ENCODE assay signal across 10 cellular contexts in genomic region chr21:44815852-44816628, GRCh38. TPM values are rescaled to one million over a fixed set of nuclear protein-coding genes. Genes with fewer than 3 reads are reported as not detected.
A peak's percentile ranks its signal among the peaks of the same experiment; 100 is the strongest.
DNase-seq lines count a peak whose midpoint lies in the region; ATAC-seq, FAIRE-seq and TF ChIP-seq lines count a peak whose summit lies in the region.
"Had no signal": no experiment of that assay in that cellular context is flagged by ENCODE, and none has a peak within 500 bp of the region (broad histone marks: within the 10 kb centered on the region; RNA-seq: fewer than 3 reads in every experiment).

No MANE protein-coding gene starts in this region.

- H3K36me3 Mint-ChIP-seq in activated T-cell treated with anti-CD3 and anti-CD28 coated beads, Interleukin-2, amount 50 U/mL, for 72 hours (ENCODE audit: insufficient read depth in 2 of 2): peaks cover 6 to 14% of the 10 kb centered on the region in 2 donors

- peaks cover 0 to 2% of the 10 kb centered on the region in 2 donors for H3K9me3 Mint-ChIP-seq in activated T-cell treated with anti-CD3 and anti-CD28 coated beads, Interleukin-2, amount 50 U/mL, for 72 hours

- no peak for ATAC-seq in activated T-cell treated with anti-CD3 and anti-CD28 coated beads, Interleukin-2, amount 50 U/mL, for 72 hours (replicated peaks in 1 of 2)
- peak; percentile 17; the same call in 1 of the 3 replicates for ATAC-seq in SK-N-SH treated with all-trans-retinoic acid at 6 μM for 48 hours
- no peak for ATAC-seq in HG03354 (IDR thresholded peaks at IDR 0.05; ENCODE audit: poor library complexity, severe bottlenecking, unreplicated experiment)
- ATAC-seq in HG02763 (IDR thresholded peaks at IDR 0.05; ENCODE audit: unreplicated experiment): no peak
- ATAC-seq: pancreas had no signal

- no peaks in the 10 kb centered on the region for H3K9me3 ChIP-seq in small intestine (ENCODE audit: control insufficient read depth, low read depth)
- H3K9me3 ChIP-seq: pancreas had no signal

- peak overlapping the region; percentile 19 for H3K27ac Mint-ChIP-seq in activated T-cell treated with anti-CD3 and anti-CD28 coated beads, Interleukin-2, amount 50 U/mL, for 72 hours

- H3K4me3 ChIP-seq in small intestine (ENCODE audit: low read depth in 1 of 2, low read length in 2 of 2): no peak overlapping the region

- H3K4me1 ChIP-seq in small intestine (ENCODE audit: control insufficient read depth in 2 of 2, insufficient read depth in 1 of 2, low read depth in 1 of 2, low read length in 1 of 2): peaks cover 5 to 8% of the 10 kb centered on the region in 2 donors
- H3K4me1 ChIP-seq: pancreas had no signal

- no peak for FAIRE-seq in small intestine (lab: Jason Lieb, UNC)
- FAIRE-seq: pancreas had no signal

- peak overlapping the region; percentile 76 to 84 for H3K4me3 Mint-ChIP-seq in activated T-cell treated with anti-CD3 and anti-CD28 coated beads, Interleukin-2, amount 50 U/mL, for 72 hours

- DNase-seq in activated T-cell treated with anti-CD3 and anti-CD28 coated beads, Interleukin-2, amount 50 U/mL, for 72 hours: no peak
- DNase-seq in activated T-cell treated with anti-CD3 and anti-CD28 coated beads, Interleukin-2, amount 50 U/mL, for 48 hours: no peak
- DNase-seq in glomerular visceral epithelial cell (ENCODE audit: extremely low spot score) (peak; percentile 30), small intestine (peak; percentile 10)
- no peak for DNase-seq in stimulated activated CD4-positive, alpha-beta T cell treated with anti-CD3 and anti-CD28 coated beads, Interleukin-12 subunit alpha, Interleukin-12 subunit beta, amount 100 ng/mL, for 4 hours
- DNase-seq: NCI-H774 had no signal

- H3K27me3 ChIP-seq in small intestine (ENCODE audit: control insufficient read depth in 2 of 2, insufficient read depth in 2 of 2, low read length in 2 of 2): no peaks in the 10 kb centered on the region
- H3K27me3 ChIP-seq: pancreas had no signal

- peaks cover 25% of the 10 kb centered on the region for H3K4me1 Mint-ChIP-seq in activated T-cell treated with anti-CD3 and anti-CD28 coated beads, Interleukin-2, amount 50 U/mL, for 72 hours (ENCODE audit: low read depth)

- H3K27ac ChIP-seq in small intestine (ENCODE audit: low read depth in 1 of 2, low read length in 1 of 2): no peak overlapping the region
- H3K27ac ChIP-seq: pancreas had no signal

- WGBS in small intestine, 3 donors: 67 to 82% (median 81%) methylated on average over 10 of the region's 10 CpGs

- H3K27me3 Mint-ChIP-seq in activated T-cell treated with anti-CD3 and anti-CD28 coated beads, Interleukin-2, amount 50 U/mL, for 72 hours (ENCODE audit: low read depth): peaks cover 10% of the 10 kb centered on the region

- H3K36me3 ChIP-seq in small intestine (ENCODE audit: control insufficient read depth in 2 of 2, insufficient read depth in 2 of 2, low read length in 2 of 2): peaks cover 4 to 5% of the 10 kb centered on the region in 2 donors
- H3K36me3 ChIP-seq: pancreas had no signal

TF ChIP-seq in SK-N-SH treated with all-trans-retinoic acid at 6 μM for 48 hours, 23 proteins besides CTCF, POLR2A, EP300 and RAD21:
- TF ChIP-seq TOX (CRISPR knock-in tag; IDR thresholded peaks at IDR 0.05; ENCODE audit: borderline replicate concordance): no peak
- peak; percentile 47; the same call in 1 of the 2 replicates for TF ChIP-seq TCF4 (CRISPR knock-in tag; IDR thresholded peaks at IDR 0.05; ENCODE audit: borderline replicate concordance)
- no peak for TF ChIP-seq TSHZ2 (CRISPR knock-in tag; IDR thresholded peaks at IDR 0.05)
- TF ChIP-seq ISL1 (CRISPR knock-in tag; IDR thresholded peaks at IDR 0.05): no peak
- no peak for TF ChIP-seq GLIS3 (CRISPR knock-in tag; IDR thresholded peaks at IDR 0.05)
- no peak for TF ChIP-seq OSR1 (CRISPR knock-in tag; IDR thresholded peaks at IDR 0.05)

RNA-seq across cellular contexts. Expression of gene SUMO3, which starts 1.8 kb away (rescaled TPM):
- total RNA-seq in activated T-cell treated with anti-CD3 and anti-CD28 coated beads, Interleukin-2, amount 50 U/mL, for 72 hours: 10 to 100 TPM; 60.1 to 67.8 TPM
- polyA plus RNA-seq in small intestine: 10 to 100 TPM; 70.8 to 78.6 (median 76.0) TPM

RNA-seq across cellular contexts. Expression of gene UBE2G2, which starts 14.4 kb away (rescaled TPM):
- total RNA-seq in activated T-cell treated with anti-CD3 and anti-CD28 coated beads, Interleukin-2, amount 50 U/mL, for 72 hours: 10 to 100 TPM; 85.2 to 95.6 TPM
- polyA plus RNA-seq in small intestine: 10 to 100 TPM; 30.0 to 40.5 (median 37.0) TPM

RNA-seq across cellular contexts. Expression of gene PTTG1IP, which starts 57.5 kb away (rescaled TPM):
- 10 to 100 TPM; 63.9 to 70.5 TPM for total RNA-seq in activated T-cell treated with anti-CD3 and anti-CD28 coated beads, Interleukin-2, amount 50 U/mL, for 72 hours
- 100 to 1,000 TPM; 116 to 128 (median 128) TPM for polyA plus RNA-seq in small intestine

Comparison
In these comparisons a context has a peak if more than half of its experiments do, and no peak if none do; other contexts are left out.
1. DNase-seq: peak in glomerular visceral epithelial cell (single experiment) and small intestine (single experiment); none in activated T-cell treated with anti-CD3 and anti-CD28 coated beads, Interleukin-2, amount 50 U/mL, for 72 hours (0 of 2), activated T-cell treated with anti-CD3 and anti-CD28 coated beads, Interleukin-2, amount 50 U/mL, for 48 hours (0 of 2) and stimulated activated CD4-positive, alpha-beta T cell treated with anti-CD3 and anti-CD28 coated beads, Interleukin-12 subunit alpha, Interleukin-12 subunit beta, amount 100 ng/mL, for 4 hours (single experiment).